ENCODE assay signal across 8 cellular contexts in the genomic region with DNA sequence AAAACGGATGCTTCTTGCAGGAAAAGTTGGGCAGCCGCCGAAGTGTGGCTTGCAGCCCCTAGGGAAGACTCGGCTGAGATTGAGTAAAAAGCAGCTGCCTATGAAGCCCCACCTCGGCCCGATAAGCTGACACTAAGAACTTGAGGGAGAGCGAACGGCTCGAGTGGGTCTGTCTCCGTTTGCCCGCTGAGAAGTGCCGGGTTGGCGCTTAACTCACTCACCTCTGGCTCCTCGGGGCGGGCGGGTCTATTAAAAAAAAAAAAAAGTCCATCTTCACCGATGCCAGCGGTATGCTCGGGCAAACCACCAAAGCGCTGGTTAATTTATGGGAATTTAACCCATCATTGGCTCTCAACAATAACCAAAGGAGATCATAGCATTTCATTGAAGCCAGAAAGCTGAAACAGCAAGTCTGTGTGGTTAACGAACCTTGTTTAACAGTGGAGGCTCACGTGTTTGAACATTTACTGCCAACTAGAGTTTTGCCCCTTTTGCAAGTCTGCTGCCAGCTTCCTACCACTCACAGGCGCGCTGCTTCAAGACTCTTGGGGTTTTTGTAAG. TPM values are rescaled to one million over a fixed set of nuclear protein-coding genes. Genes with fewer than 3 reads are reported as not detected.
DNase-seq lines count a peak whose midpoint lies in the region; ATAC-seq and TF ChIP-seq lines count a peak whose summit lies in the region.

No MANE protein-coding gene starts in this region.

- POLR2A ChIA-PET in CD4-positive, alpha-beta T cell (lab: Charles Lee): interaction anchor here (0.6 to 3.2 kb wide), 13 partner anchors 11 to 344 kb away, joined by 3 to 20 read pairs (median 4); partner anchors contain the start of gene PDF

- peak; percentile 50 for ATAC-seq in CD4-positive, alpha-beta T cell (ENCODE audit: poor library complexity)
- peak; percentile 10 for ATAC-seq in HG03135 (IDR thresholded peaks at IDR 0.05; ENCODE audit: unreplicated experiment)
- ATAC-seq in SK-N-SH treated with all-trans-retinoic acid at 6 μM for 48 hours: peak; percentile 49
- no peak for ATAC-seq in HG03342 (IDR thresholded peaks at IDR 0.05; ENCODE audit: unreplicated experiment)
- no peak for ATAC-seq in HG02973 (IDR thresholded peaks at IDR 0.05; ENCODE audit: unreplicated experiment)

- H3K9ac ChIP-seq in iPS-15b (ENCODE audit: low read depth, low read length): peak overlapping the region; percentile 4

- H3K36me3 ChIP-seq in iPS-15b (ENCODE audit: control insufficient read depth, insufficient read depth, low read length): no peaks in the 10 kb centered on the region
- no peaks in the 10 kb centered on the region for H3K36me3 ChIP-seq in sigmoid colon

- peaks cover 4% of the 10 kb centered on the region for H3K4me1 ChIP-seq in iPS-15b (ENCODE audit: control insufficient read depth, insufficient read depth, low read length)
- peaks cover 0 to 52% (median 34%) of the 10 kb centered on the region in 4 donors for H3K4me1 ChIP-seq in sigmoid colon

- H3K4me1 Mint-ChIP-seq in CD4-positive, alpha-beta T cell (ENCODE audit: low read depth): peaks cover 51% of the 10 kb centered on the region

- H3K36me3 Mint-ChIP-seq in CD4-positive, alpha-beta T cell (ENCODE audit: low read depth): peaks cover 13% of the 10 kb centered on the region

- peak in 8 of 10 experiments; percentile 13 to 42 (median 20) for DNase-seq in CD4-positive, alpha-beta T cell
- DNase-seq in astrocyte of the hippocampus (ENCODE audit: low read depth, low spot score): peak; percentile 85
- DNase-seq in sigmoid colon: peak; percentile 83

- H3K27ac ChIP-seq in CD4-positive, alpha-beta T cell (ENCODE audit: low read depth, low read length): no peak overlapping the region
- H3K27ac ChIP-seq in sigmoid colon: peak overlapping the region; percentile 93 to 95 (median 94)

- TF ChIP-seq CTCF in CD4-positive, alpha-beta T cell (IDR thresholded peaks at IDR 0.05): no peak
- no peak for TF ChIP-seq CTCF in sigmoid colon (IDR thresholded peaks at IDR 0.05)

- no peak for TF ChIP-seq EP300 in sigmoid colon (IDR thresholded peaks at IDR 0.05)

- peak overlapping the region; percentile 93 for H3K4me3 Mint-ChIP-seq in CD4-positive, alpha-beta T cell

- intact Hi-C loops in CD4-positive, alpha-beta T cell (cut with DNase I, micrococcal nuclease): loop anchor here (1.0 to 10.0 kb wide), 5 partner anchors 57 to 953 kb away; partner anchors contain the start of genes ESRP2 (in 1 of the 2), NFAT5 (in 1 of the 2) and VPS4A (in 1 of the 2)
- intact Hi-C loops in sigmoid colon (cut with DNase I): loop anchor here (5.0 kb wide), 1 partner anchor 36 kb away; no protein-coding TSS in a partner anchor

- 0% methylated on average over 24 of the region's 24 CpGs for WGBS in sigmoid colon, 2 donors

- H3K4me3 ChIP-seq in iPS-15b (ENCODE audit: low read depth, low read length) (peak overlapping the region; percentile 64), sigmoid colon (peak overlapping the region; percentile 54 to 82 (median 72))

- no peaks in the 10 kb centered on the region for H3K27me3 Mint-ChIP-seq in CD4-positive, alpha-beta T cell

- no peak for TF ChIP-seq POLR2A in sigmoid colon (IDR thresholded peaks at IDR 0.05)

- H3K27ac Mint-ChIP-seq in CD4-positive, alpha-beta T cell: peak overlapping the region; percentile 68

- no peaks in the 10 kb centered on the region for H3K9me3 ChIP-seq in CD4-positive, alpha-beta T cell (ENCODE audit: control insufficient read depth, low read length)
- H3K9me3 ChIP-seq in iPS-15b (ENCODE audit: control insufficient read depth, insufficient read depth, low read length): no peaks in the 10 kb centered on the region
- no peaks in the 10 kb centered on the region for H3K9me3 ChIP-seq in sigmoid colon

- CTCF ChIA-PET in CD4-positive, alpha-beta T cell (lab: Charles Lee): interaction anchor here (1.0 to 1.3 kb wide), 2 partner anchors 12 to 34 kb away, joined by 3 read pairs; no protein-coding TSS in a partner anchor

- H3K27me3 ChIP-seq in CD4-positive, alpha-beta T cell (ENCODE audit: control insufficient read depth, insufficient read depth, low read length): no peaks in the 10 kb centered on the region
- H3K27me3 ChIP-seq in iPS-15b (ENCODE audit: control insufficient read depth, insufficient read depth, low read length): no peaks in the 10 kb centered on the region
- H3K27me3 ChIP-seq in sigmoid colon: no peaks in the 10 kb centered on the region

- H3K9me3 Mint-ChIP-seq in CD4-positive, alpha-beta T cell: no peaks in the 10 kb centered on the region

TF ChIP-seq in SK-N-SH treated with all-trans-retinoic acid at 6 μM for 48 hours, 23 proteins besides CTCF, POLR2A, EP300 and RAD21 (continues in another document):
- TF ChIP-seq TOX (CRISPR knock-in tag; IDR thresholded peaks at IDR 0.05; ENCODE audit: borderline replicate concordance) (no peak), ZNF8 (CRISPR knock-in tag; IDR thresholded peaks at IDR 0.05) (no peak), PATZ1 (CRISPR knock-in tag; IDR thresholded peaks at IDR 0.05; ENCODE audit: borderline replicate concordance) (no peak), ZNF565 (CRISPR knock-in tag; conservative IDR thresholded peaks at IDR 0.05; ENCODE audit: low read depth) (no peak), OSR1 (CRISPR knock-in tag; IDR thresholded peaks at IDR 0.05) (no peak), CREB5 (CRISPR knock-in tag; IDR thresholded peaks at IDR 0.05; ENCODE audit: low read depth) (no peak), ISL1 (CRISPR knock-in tag; IDR thresholded peaks at IDR 0.05) (no peak), GLIS3 (CRISPR knock-in tag; IDR thresholded peaks at IDR 0.05) (no peak), ZFP30 (CRISPR knock-in tag; IDR thresholded peaks at IDR 0.05) (no peak), ESRRG (CRISPR knock-in tag; IDR thresholded peaks at IDR 0.05) (no peak), ZFP3 (CRISPR knock-in tag; IDR thresholded peaks at IDR 0.05) (no peak), CSDC2 (CRISPR knock-in tag; IDR thresholded peaks at IDR 0.05) (no peak), ZC3H10 (CRISPR knock-in tag; IDR thresholded peaks at IDR 0.05) (no peak), PPARA (CRISPR knock-in tag; IDR thresholded peaks at IDR 0.05; ENCODE audit: borderline replicate concordance) (no peak)
- TF ChIP-seq, protein P1, sequence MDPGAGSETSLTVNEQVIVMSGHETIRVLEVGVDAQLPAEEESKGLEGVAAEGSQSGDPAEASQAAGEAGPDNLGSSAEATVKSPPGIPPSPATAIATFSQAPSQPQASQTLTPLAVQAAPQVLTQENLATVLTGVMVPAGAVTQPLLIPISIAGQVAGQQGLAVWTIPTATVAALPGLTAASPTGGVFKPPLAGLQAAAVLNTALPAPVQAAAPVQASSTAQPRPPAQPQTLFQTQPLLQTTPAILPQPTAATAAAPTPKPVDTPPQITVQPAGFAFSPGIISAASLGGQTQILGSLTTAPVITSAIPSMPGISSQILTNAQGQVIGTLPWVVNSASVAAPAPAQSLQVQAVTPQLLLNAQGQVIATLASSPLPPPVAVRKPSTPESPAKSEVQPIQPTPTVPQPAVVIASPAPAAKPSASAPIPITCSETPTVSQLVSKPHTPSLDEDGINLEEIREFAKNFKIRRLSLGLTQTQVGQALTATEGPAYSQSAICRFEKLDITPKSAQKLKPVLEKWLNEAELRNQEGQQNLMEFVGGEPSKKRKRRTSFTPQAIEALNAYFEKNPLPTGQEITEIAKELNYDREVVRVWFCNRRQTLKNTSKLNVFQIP (CRISPR knock-in tag; IDR thresholded peaks at IDR 0.05; ENCODE audit: borderline replicate concordance, low read depth): no peak

RNA-seq across cellular contexts. Expression of gene SNTB2, which starts 1.0 kb away (rescaled TPM):
- 10 to 100 TPM; 10.1 to 11.4 TPM for total RNA-seq in CD4-positive, alpha-beta T cell
- 10 to 100 TPM; 23.2 to 38.2 (median 30.0) TPM for total RNA-seq in sigmoid colon
- 1 to 10 TPM; 4.2 to 7.3 (median 5.8) TPM for polyA plus RNA-seq in sigmoid colon

RNA-seq across cellular contexts. Expression of gene UTP4, which starts 55.5 kb away (rescaled TPM):
- total RNA-seq in CD4-positive, alpha-beta T cell: 10 to 100 TPM; 40.1 to 40.3 TPM
- total RNA-seq in sigmoid colon: 10 to 100 TPM; 24.6 to 37.5 (median 27.8) TPM
- polyA plus RNA-seq in sigmoid colon: 10 to 100 TPM in 2 of 3 donors, 1 to 10 TPM in 1; 9.5 to 23.7 (median 13.8) TPM

RNA-seq across cellular contexts. Expression of gene CHTF8, which starts 55.6 kb away (rescaled TPM):
- 10 to 100 TPM; 25.8 to 28.5 TPM for total RNA-seq in CD4-positive, alpha-beta T cell
- total RNA-seq in sigmoid colon: 10 to 100 TPM; 46.3 to 79.2 (median 55.5) TPM
- polyA plus RNA-seq in sigmoid colon: 10 to 100 TPM; 61.9 to 77.0 (median 72.4) TPM

Comparison
In these comparisons a context has a peak if more than half of its experiments do, and no peak if none do; other contexts are left out.
1. ATAC-seq: peak in CD4-positive, alpha-beta T cell (single experiment), HG03135 (single experiment) and SK-N-SH treated with all-trans-retinoic acid at 6 μM for 48 hours (single experiment); none in HG03342 (single experiment) and HG02973 (single experiment).
2. DNase-seq: peak in every context shown above with its lines; median percentile 85 in astrocyte of the hippocampus; 83 in sigmoid colon; 20 in CD4-positive, alpha-beta T cell.